ENCODE assay signal across 17 cellular contexts in the genomic region with DNA sequence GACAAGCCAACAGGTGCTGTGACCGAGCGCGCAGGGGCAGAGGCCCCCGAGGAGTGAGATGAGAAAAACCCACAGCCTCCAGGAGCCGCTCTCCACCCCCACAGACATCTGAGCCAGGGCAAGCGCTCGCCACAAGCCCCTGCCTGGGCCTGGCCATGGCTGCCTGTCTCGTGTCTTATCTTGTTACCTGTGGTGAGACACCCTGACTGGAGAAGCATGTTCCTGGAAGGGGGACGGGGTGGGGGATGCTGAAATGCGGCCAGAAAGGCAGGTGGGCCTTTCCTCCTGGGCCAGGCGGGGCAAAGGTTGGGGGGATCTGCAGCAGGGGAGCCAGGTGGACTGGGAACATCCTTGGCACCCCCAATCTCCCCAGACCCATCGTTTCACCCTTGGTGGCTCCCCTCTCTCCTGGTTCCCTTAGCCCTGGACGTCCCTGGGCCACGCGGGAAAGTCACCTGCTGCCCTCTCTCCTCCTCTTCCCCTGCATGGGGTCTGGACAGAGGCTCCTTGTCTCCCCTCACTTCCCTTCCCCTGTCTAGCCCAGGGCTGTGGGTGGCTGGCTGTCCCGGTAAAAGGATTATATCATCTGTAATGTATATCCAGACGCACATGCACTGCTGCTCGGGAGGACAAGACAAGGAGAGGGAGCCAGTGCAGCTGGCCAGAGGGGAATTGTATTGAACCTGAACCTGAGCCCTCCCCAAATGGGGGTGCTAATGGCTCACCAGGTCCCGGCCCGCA. TPM values are rescaled to one million over a fixed set of nuclear protein-coding genes. Genes with fewer than 3 reads are reported as not detected.
DNase-seq lines count a peak whose midpoint lies in the region; ATAC-seq and TF ChIP-seq lines count a peak whose summit lies in the region.
"Had no signal": no experiment of that assay in that cellular context is flagged by ENCODE, and none has a peak within 500 bp of the region (broad histone marks: within the 10 kb centered on the region; RNA-seq: fewer than 3 reads in every experiment).

No MANE protein-coding gene starts in this region.

- H3K36me3 ChIP-seq in hepatocyte (replicated peaks; ENCODE audit: insufficient read depth, low read depth) = no peaks in the 10 kb centered on the region
- no peaks in the 10 kb centered on the region for H3K36me3 ChIP-seq in stomach

- DNase-seq in natural killer cell treated with Interleukin-12 subunit alpha and Interleukin-12 subunit beta and Interleukin-15 and Interleukin-18, amount 100 ng/mL, for 72 hours (ENCODE audit: low spot score) = peak; percentile 49
- DNase-seq in natural killer cell (no peak), NCI-H82 treated with DMSO at 0.1 percent for 48 hours (lab: John Stamatoyannopoulos, UW; ENCODE audit: unreplicated experiment) (peak; percentile 24), hepatocyte (ENCODE audit: low spot score) (peak; percentile 8), stomach (peak; percentile 15), hepatic stellate cell (ENCODE audit: low spot score) (no peak), HuH-7.5 (ENCODE audit: low spot score) (no peak), G401 (ENCODE audit: low spot score) (no peak)
- DNase-seq: CD8-positive, alpha-beta memory T cell; DMS 273 treated with DMSO at 0.1 percent for 48 hours; HCEC 1CT; NCI-H1048; NCI-H2107; NCI-H774; SHP77 treated with DMSO at 0.1 percent for 48 hours had no signal

- no peak for TF ChIP-seq POLR2A in stomach (IDR thresholded peaks at IDR 0.05)

- no peak overlapping the region for H3K27ac Mint-ChIP-seq in natural killer cell treated with Interleukin-12 subunit alpha and Interleukin-12 subunit beta and Interleukin-15 and Interleukin-18, amount 100 ng/mL, for 72 hours
- no peak overlapping the region for H3K27ac Mint-ChIP-seq in natural killer cell
- H3K27ac Mint-ChIP-seq: CD8-positive, alpha-beta memory T cell had no signal

- 80% methylated on average over 20 of the region's 20 CpGs for WGBS in hepatocyte (ENCODE audit: low lambda C conversion rate, missing lambda C conversion rate)
- WGBS in stomach, 5 donors = 62 to 84% (median 73%) methylated on average over 8 to 20 of the region's 20 CpGs

- TF ChIP-seq EP300 in stomach (IDR thresholded peaks at IDR 0.05) = no peak

- H3K27me3 Mint-ChIP-seq in natural killer cell treated with Interleukin-12 subunit alpha and Interleukin-12 subunit beta and Interleukin-15 and Interleukin-18, amount 100 ng/mL, for 72 hours = peaks cover 0 to 9% of the 10 kb centered on the region in 2 donors
- H3K27me3 Mint-ChIP-seq in natural killer cell (ENCODE audit: low read depth in 2 of 2) = peaks cover 0 to 9% of the 10 kb centered on the region in 2 donors

- H3K36me3 Mint-ChIP-seq in natural killer cell treated with Interleukin-12 subunit alpha and Interleukin-12 subunit beta and Interleukin-15 and Interleukin-18, amount 100 ng/mL, for 72 hours = no peaks in the 10 kb centered on the region
- no peaks in the 10 kb centered on the region for H3K36me3 Mint-ChIP-seq in natural killer cell
- H3K36me3 Mint-ChIP-seq: CD8-positive, alpha-beta memory T cell had no signal

- no peaks in the 10 kb centered on the region for H3K27me3 ChIP-seq in hepatocyte
- H3K27me3 ChIP-seq in stomach = peaks cover 9 to 44% (median 36%) of the 10 kb centered on the region in 3 donors

- no peak for TF ChIP-seq CTCF in natural killer cell (IDR thresholded peaks at IDR 0.05)
- TF ChIP-seq CTCF in hepatocyte (IDR thresholded peaks at IDR 0.05; ENCODE audit: poor library complexity) = no peak
- TF ChIP-seq CTCF in stomach (IDR thresholded peaks at IDR 0.05) = no peak

- no peak overlapping the region for H3K27ac ChIP-seq in hepatocyte
- no peak overlapping the region for H3K27ac ChIP-seq in stomach

- H3K4me1 Mint-ChIP-seq in natural killer cell treated with Interleukin-12 subunit alpha and Interleukin-12 subunit beta and Interleukin-15 and Interleukin-18, amount 100 ng/mL, for 72 hours (ENCODE audit: low read depth in 2 of 2) = no peaks in the 10 kb centered on the region
- no peaks in the 10 kb centered on the region for H3K4me1 Mint-ChIP-seq in natural killer cell

- H3K9me3 Mint-ChIP-seq in natural killer cell treated with Interleukin-12 subunit alpha and Interleukin-12 subunit beta and Interleukin-15 and Interleukin-18, amount 100 ng/mL, for 72 hours = no peaks in the 10 kb centered on the region
- no peaks in the 10 kb centered on the region for H3K9me3 Mint-ChIP-seq in natural killer cell
- H3K9me3 Mint-ChIP-seq: CD8-positive, alpha-beta memory T cell had no signal

- H4K20me1 ChIP-seq in hepatocyte (ENCODE audit: insufficient read depth, poor library complexity, severe bottlenecking) = no peaks in the 10 kb centered on the region

- H3K79me2 ChIP-seq in hepatocyte = no peaks in the 10 kb centered on the region

- no peak overlapping the region for H2AFZ ChIP-seq in hepatocyte

- H3K4me3 ChIP-seq in hepatocyte (no peak overlapping the region), stomach (no peak overlapping the region)
- H3K4me3 ChIP-seq: K562 had no signal

- no peak overlapping the region for H3K4me3 Mint-ChIP-seq in natural killer cell treated with Interleukin-12 subunit alpha and Interleukin-12 subunit beta and Interleukin-15 and Interleukin-18, amount 100 ng/mL, for 72 hours
- no peak overlapping the region for H3K4me3 Mint-ChIP-seq in natural killer cell
- H3K4me3 Mint-ChIP-seq: CD8-positive, alpha-beta memory T cell had no signal

- no peaks in the 10 kb centered on the region for H3K9me3 ChIP-seq in hepatocyte (ENCODE audit: low read depth)
- no peaks in the 10 kb centered on the region for H3K9me3 ChIP-seq in stomach

- H3K4me1 ChIP-seq in hepatocyte (ENCODE audit: insufficient read depth) (peaks cover 7% of the 10 kb centered on the region), stomach (peaks cover 0 to 19% (median 18%) of the 10 kb centered on the region in 4 donors)

- in situ Hi-C loops in G401 (cut with HindIII; ENCODE audit: low sequenced_read_pairs) = no loop called here

- ATAC-seq in natural killer cell treated with Interleukin-12 subunit alpha and Interleukin-12 subunit beta and Interleukin-15 and Interleukin-18, amount 100 ng/mL, for 72 hours = no peak
- no peak for ATAC-seq in natural killer cell
- ATAC-seq: K562 had no signal

- intact Hi-C loops in natural killer cell (cut with micrococcal nuclease) = no loop called here
- intact Hi-C loops in stomach (cut with DNase I; ENCODE audit: low total_unique reads) = no loop called here

- no peaks in the 10 kb centered on the region for H3K9me2 ChIP-seq in hepatocyte (replicated peaks; ENCODE audit: insufficient read depth)

- H3K4me2 ChIP-seq in hepatocyte = no peak overlapping the region

RNA-seq across cellular contexts. Expression of a gene that starts 8.4 kb away (rescaled TPM):
- total RNA-seq in natural killer cell treated with Interleukin-12 subunit alpha and Interleukin-12 subunit beta and Interleukin-15 and Interleukin-18, amount 100 ng/mL, for 72 hours = not detected
- total RNA-seq in natural killer cell (not detected), hepatocyte (86.2 and 87.3 TPM in 2 replicates), stomach (under 1 TPM in 1 of 5 donors, not detected in 4; 0.18 TPM)
- polyA plus RNA-seq in hepatocyte (48.2 and 75.5 TPM in 2 replicates), stomach (under 1 TPM in 1 of 3 donors, not detected in 2; 0.25 TPM)
- 0.20 and 2.5 TPM in 2 replicates for total RNA-seq in G401 (2014; rRNA removed; shearing (Covaris generic))
- total RNA-seq: HT1080 had no signal

RNA-seq across cellular contexts. Expression of a gene that starts 35.0 kb away (rescaled TPM):
- total RNA-seq in natural killer cell treated with Interleukin-12 subunit alpha and Interleukin-12 subunit beta and Interleukin-15 and Interleukin-18, amount 100 ng/mL, for 72 hours = not detected
- total RNA-seq in natural killer cell (1 to 10 TPM in 1 of 3 donors, under 1 TPM in 2; 0.66 to 1.1 (median 0.97) TPM), hepatocyte (2.2 and 2.8 TPM in 2 replicates), stomach (10 to 100 TPM in 2 of 5 donors, 1 to 10 TPM in 2, under 1 TPM in 1; 0.87 to 21.0 (median 8.3) TPM)
- polyA plus RNA-seq in hepatocyte (0.28 and 1.9 TPM in 2 replicates), stomach (10 to 100 TPM in 1 of 3 donors, under 1 TPM in 1, not detected in 1; 0.44 to 14.9 TPM)
- total RNA-seq in G401 (2014; rRNA removed; shearing (Covaris generic)) = 0.74 TPM in 1 of 2 replicates, not detected in the other
- total RNA-seq: CD8-positive, alpha-beta memory T cell; HT1080 had no signal
- polyA plus RNA-seq: CD8-positive, alpha-beta memory T cell had no signal

RNA-seq across cellular contexts. Expression of a gene that starts 39.7 kb away (rescaled TPM):
- 10 to 100 TPM; 16.4 to 30.7 TPM for total RNA-seq in natural killer cell treated with Interleukin-12 subunit alpha and Interleukin-12 subunit beta and Interleukin-15 and Interleukin-18, amount 100 ng/mL, for 72 hours
- total RNA-seq in natural killer cell (10 to 100 TPM in 2 of 3 donors, 1 to 10 TPM in 1; 9.0 to 17.2 (median 12.5) TPM), hepatocyte (21.6 and 28.3 TPM in 2 replicates), stomach (10 to 100 TPM in 3 of 5 donors, under 1 TPM in 1, not detected in 1; 0.58 to 55.4 (median 17.0) TPM)
- polyA plus RNA-seq in hepatocyte (26.7 and 31.3 TPM in 2 replicates), stomach (10 to 100 TPM; 26.2 to 36.5 (median 32.2) TPM)
- 43.7 and 62.8 TPM in 2 replicates for total RNA-seq in G401 (2014; rRNA removed; shearing (Covaris generic))

RNA-seq across cellular contexts. Expression of a gene that starts 49.1 kb away (rescaled TPM):
- total RNA-seq in natural killer cell treated with Interleukin-12 subunit alpha and Interleukin-12 subunit beta and Interleukin-15 and Interleukin-18, amount 100 ng/mL, for 72 hours = 1 to 10 TPM; 2.3 to 4.1 TPM
- 1 to 10 TPM in 2 of 3 donors, under 1 TPM in 1; 0.77 to 2.5 (median 1.4) TPM for total RNA-seq in natural killer cell
- 19.5 and 28.4 TPM in 2 replicates for total RNA-seq in hepatocyte
- 32.5 and 36.7 TPM in 2 replicates for polyA plus RNA-seq in hepatocyte
- 10 to 100 TPM; 17.7 to 32.7 (median 19.1) TPM for total RNA-seq in stomach
- polyA plus RNA-seq in stomach = 10 to 100 TPM in 2 of 3 donors, 1 to 10 TPM in 1; 7.3 to 30.9 (median 15.9) TPM
- 13.1 and 14.5 TPM in 2 replicates for total RNA-seq in G401 (2014; rRNA removed; shearing (Covaris generic))

Comparison
In these comparisons a context has a peak if more than half of its experiments do, and no peak if none do; other contexts are left out.
1. DNase-seq: peak in natural killer cell treated with Interleukin-12 subunit alpha and Interleukin-12 subunit beta and Interleukin-15 and Interleukin-18, amount 100 ng/mL, for 72 hours (single experiment), NCI-H82 treated with DMSO at 0.1 percent for 48 hours (single experiment), hepatocyte (single experiment) and stomach (single experiment); none in natural killer cell (single experiment), hepatic stellate cell (single experiment), HuH-7.5 (single experiment) and G401 (single experiment).
2. RNA of a gene that starts 8.4 kb away (total RNA-seq): 86.2 to 87.3 TPM in hepatocyte; 0.20 to 2.5 TPM in G401, not detected in natural killer cell treated with Interleukin-12 subunit alpha and Interleukin-12 subunit beta and Interleukin-15 and Interleukin-18, amount 100 ng/mL, for 72 hours, not detected in natural killer cell and 0.18 TPM in stomach; every median in the first group is over 10 times any median in the second.